In the genomic region with DNA sequence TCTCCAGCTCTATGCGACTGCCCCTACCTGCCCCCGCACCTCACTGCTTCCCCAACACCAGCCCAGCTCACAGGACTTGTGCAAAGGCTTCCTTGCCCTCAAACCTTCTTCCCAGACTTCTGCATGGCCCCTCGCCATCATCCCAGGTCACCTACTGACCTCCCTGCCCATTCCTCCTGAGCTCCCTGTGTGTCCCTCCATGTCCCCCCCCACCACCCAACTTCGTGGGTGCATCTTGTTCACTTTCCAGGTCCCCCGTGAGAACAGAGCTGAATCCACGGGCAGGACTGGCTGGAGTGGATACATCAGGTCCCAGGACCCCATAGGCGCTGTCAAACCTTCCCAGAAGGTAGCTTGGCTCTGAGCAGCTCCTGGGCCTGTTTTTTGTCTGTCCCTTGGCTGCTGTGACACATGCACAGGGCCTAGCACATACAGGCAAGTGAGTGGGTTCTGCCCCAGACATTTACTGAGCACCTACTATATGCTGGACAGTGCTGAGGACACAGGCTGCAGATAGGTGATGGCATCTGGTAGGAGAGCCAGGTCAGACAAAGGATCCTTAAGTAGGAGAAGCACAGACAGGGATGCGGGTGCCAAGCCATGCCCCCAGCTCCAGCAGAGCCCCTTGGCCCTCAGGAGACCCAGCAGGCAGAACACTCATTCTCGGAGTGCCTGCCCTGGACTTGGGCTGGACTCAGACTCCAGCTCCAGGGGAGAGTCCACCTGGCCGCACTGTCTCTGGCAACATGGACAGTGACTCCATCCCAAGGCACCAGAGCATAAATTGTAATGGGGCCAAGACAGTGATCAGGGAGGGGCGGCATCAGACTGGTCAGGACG, we compare ENCODE assay signal across 10 cellular contexts. TPM values are rescaled to one million over a fixed set of nuclear protein-coding genes. Genes with fewer than 3 reads are reported as not detected.
DNase-seq lines count a peak whose midpoint lies in the region; ATAC-seq and TF ChIP-seq lines count a peak whose summit lies in the region.
"Had no signal": no experiment of that assay in that cellular context is flagged by ENCODE, and none has a peak within 500 bp of the region (broad histone marks: within the 10 kb centered on the region; RNA-seq: fewer than 3 reads in every experiment).

No MANE protein-coding gene starts in this region.

- H3K4me3 ChIP-seq in CD4-positive, CD25-positive, alpha-beta regulatory T cell (ENCODE audit: low read depth, low read length), result no peak overlapping the region
- H3K4me3 ChIP-seq in left ventricle myocardium inferior, result no peak overlapping the region
- no peak overlapping the region for H3K4me3 ChIP-seq in rectal smooth muscle tissue (ENCODE audit: low read length)

- DNase-seq in CD4-positive, CD25-positive, alpha-beta regulatory T cell, result no peak
- no peak for DNase-seq in activated CD4-positive, alpha-beta memory T cell treated with anti-CD3 and anti-CD28 coated beads for 36 hours
- peak; percentile 9 for DNase-seq in left ventricle myocardium inferior
- no peak for DNase-seq in NCI-H69 (lab: John Stamatoyannopoulos, UW)
- DNase-seq in GM13977 (ENCODE audit: low spot score), result no peak
- DNase-seq: DMS79 treated with DMSO at 0.1 percent for 48 hours, NCI-H1417 treated with DMSO at 0.1 percent for 48 hours had no signal

- CTCF ChIA-PET in activated CD4-positive, alpha-beta memory T cell treated with anti-CD3 and anti-CD28 coated beads for 36 hours (lab: Charles Lee), result interaction anchor here (1.0 to 3.8 kb wide), 5 partner anchors 10 to 185 kb away, joined by 3 to 34 read pairs (median 5); no protein-coding TSS in a partner anchor

- no peaks in the 10 kb centered on the region for H3K27me3 ChIP-seq in CD4-positive, CD25-positive, alpha-beta regulatory T cell (ENCODE audit: control insufficient read depth, insufficient read depth, low read length)
- H3K27me3 ChIP-seq in left ventricle myocardium inferior (ENCODE audit: low read depth) (no peaks in the 10 kb centered on the region), rectal smooth muscle tissue (ENCODE audit: control insufficient read depth, insufficient read depth, low read length) (no peaks in the 10 kb centered on the region)

- H3K9me3 ChIP-seq in CD4-positive, CD25-positive, alpha-beta regulatory T cell (ENCODE audit: control insufficient read depth in 2 of 2, low read length in 2 of 2), result no peaks in the 10 kb centered on the region
- no peaks in the 10 kb centered on the region for H3K9me3 ChIP-seq in left ventricle myocardium inferior (replicated peaks)

- TF ChIP-seq CTCF in left ventricle myocardium inferior (IDR thresholded peaks at IDR 0.05; ENCODE audit: borderline replicate concordance) (no peak), GM13977 (IDR thresholded peaks at IDR 0.05; ENCODE audit: extremely low read depth, insufficient read depth, missing control alignments) (no peak)

- POLR2A ChIA-PET in activated CD4-positive, alpha-beta memory T cell treated with anti-CD3 and anti-CD28 coated beads for 36 hours (lab: Charles Lee), result interaction anchor here (1.1 to 3.1 kb wide), 4 partner anchors 11 to 60 kb away, joined by 3 to 16 read pairs (median 6); a partner anchor contains a TSS

- intact Hi-C loops in activated CD4-positive, alpha-beta memory T cell treated with anti-CD3 and anti-CD28 coated beads for 36 hours (cut with micrococcal nuclease), result no loop called here
- intact Hi-C loops in left ventricle myocardium inferior (cut with micrococcal nuclease), result no loop called here

- H3K4me1 ChIP-seq in CD4-positive, CD25-positive, alpha-beta regulatory T cell (ENCODE audit: control insufficient read depth, insufficient read depth, low read length, poor library complexity, severe bottlenecking), result peaks cover 15% of the 10 kb centered on the region
- H3K4me1 ChIP-seq in left ventricle myocardium inferior (peaks cover 30% of the 10 kb centered on the region), rectal smooth muscle tissue (ENCODE audit: control insufficient read depth, insufficient read depth, low read length) (peaks cover 14% of the 10 kb centered on the region)

- H3K36me3 ChIP-seq in CD4-positive, CD25-positive, alpha-beta regulatory T cell (ENCODE audit: control insufficient read depth, insufficient read depth, low read length), result peaks cover 18% of the 10 kb centered on the region
- H3K36me3 ChIP-seq in left ventricle myocardium inferior (peaks cover 30% of the 10 kb centered on the region), rectal smooth muscle tissue (ENCODE audit: control insufficient read depth, insufficient read depth, low read length) (peaks cover 6% of the 10 kb centered on the region)

- peaks cover 7% of the 10 kb centered on the region for H3K36me3 Mint-ChIP-seq in CD4-positive, CD25-positive, alpha-beta regulatory T cell
- H3K36me3 Mint-ChIP-seq in activated CD4-positive, alpha-beta memory T cell treated with anti-CD3 and anti-CD28 coated beads for 36 hours, result peaks cover 16% of the 10 kb centered on the region

- peak overlapping the region; percentile 52 to 75 (median 70) for H3K27ac Mint-ChIP-seq in CD4-positive, CD25-positive, alpha-beta regulatory T cell
- H3K27ac Mint-ChIP-seq in activated CD4-positive, alpha-beta memory T cell treated with anti-CD3 and anti-CD28 coated beads for 36 hours, result peak overlapping the region; percentile 75

- no peaks in the 10 kb centered on the region for H3K27me3 Mint-ChIP-seq in CD4-positive, CD25-positive, alpha-beta regulatory T cell
- no peaks in the 10 kb centered on the region for H3K27me3 Mint-ChIP-seq in activated CD4-positive, alpha-beta memory T cell treated with anti-CD3 and anti-CD28 coated beads for 36 hours

- H3K4me3 Mint-ChIP-seq in CD4-positive, CD25-positive, alpha-beta regulatory T cell, result peak overlapping the region in 1 of 4 donors; percentile 29
- H3K4me3 Mint-ChIP-seq in activated CD4-positive, alpha-beta memory T cell treated with anti-CD3 and anti-CD28 coated beads for 36 hours, result no peak overlapping the region

- H3K4me1 Mint-ChIP-seq in CD4-positive, CD25-positive, alpha-beta regulatory T cell, result peaks cover 5 to 30% (median 11%) of the 10 kb centered on the region in 4 donors
- peaks cover 14% of the 10 kb centered on the region for H3K4me1 Mint-ChIP-seq in activated CD4-positive, alpha-beta memory T cell treated with anti-CD3 and anti-CD28 coated beads for 36 hours (ENCODE audit: low read depth)

- H3K27ac ChIP-seq in CD4-positive, CD25-positive, alpha-beta regulatory T cell (ENCODE audit: insufficient read depth, low read length, poor library complexity, severe bottlenecking), result no peak overlapping the region
- H3K27ac ChIP-seq in left ventricle myocardium inferior (replicated peaks) (peak overlapping the region; percentile 71), rectal smooth muscle tissue (ENCODE audit: low read depth, low read length) (peak overlapping the region; percentile 74)

- ATAC-seq in CD4-positive, CD25-positive, alpha-beta regulatory T cell (ENCODE audit: low read depth in 2 of 2), result no peak
- ATAC-seq in HG02798 (IDR thresholded peaks at IDR 0.05; ENCODE audit: poor library complexity, unreplicated experiment) (no peak), HG02884 (IDR thresholded peaks at IDR 0.05; ENCODE audit: unreplicated experiment) (no peak)

- no peak overlapping the region for H3K9ac ChIP-seq in rectal smooth muscle tissue (ENCODE audit: low read length)

- in situ Hi-C loops in GM13977 (cut with MboI; ENCODE audit: low pct_unique_long_range_greater_than_20kb, low sequenced_read_pairs, unreplicated experiment), result no loop called here

- no peaks in the 10 kb centered on the region for H3K9me3 Mint-ChIP-seq in CD4-positive, CD25-positive, alpha-beta regulatory T cell
- no peaks in the 10 kb centered on the region for H3K9me3 Mint-ChIP-seq in activated CD4-positive, alpha-beta memory T cell treated with anti-CD3 and anti-CD28 coated beads for 36 hours

RNA-seq across cellular contexts. Expression of a gene that starts 15.0 kb away (rescaled TPM):
- 144 TPM for total RNA-seq in CD4-positive, CD25-positive, alpha-beta regulatory T cell
- polyA plus RNA-seq in CD4-positive, CD25-positive, alpha-beta regulatory T cell, result 100 to 1,000 TPM in 1 of 4 donors, 10 to 100 TPM in 3; 68.5 to 104 (median 73.2) TPM
- total RNA-seq in activated CD4-positive, alpha-beta memory T cell treated with anti-CD3 and anti-CD28 coated beads for 36 hours, result 10 to 100 TPM; 77.9 to 82.0 TPM
- total RNA-seq in left ventricle myocardium inferior, result 53.7 TPM

RNA-seq across cellular contexts. Expression of a gene that starts 23.1 kb away (rescaled TPM):
- 60.0 TPM for total RNA-seq in CD4-positive, CD25-positive, alpha-beta regulatory T cell
- polyA plus RNA-seq in CD4-positive, CD25-positive, alpha-beta regulatory T cell, result 10 to 100 TPM; 64.8 to 89.1 (median 75.3) TPM
- 10 to 100 TPM; 77.9 to 80.0 TPM for total RNA-seq in activated CD4-positive, alpha-beta memory T cell treated with anti-CD3 and anti-CD28 coated beads for 36 hours
- 35.8 TPM for total RNA-seq in left ventricle myocardium inferior
